Comparison of ENCODE assay signal across 8 cellular contexts in the genomic region with DNA sequence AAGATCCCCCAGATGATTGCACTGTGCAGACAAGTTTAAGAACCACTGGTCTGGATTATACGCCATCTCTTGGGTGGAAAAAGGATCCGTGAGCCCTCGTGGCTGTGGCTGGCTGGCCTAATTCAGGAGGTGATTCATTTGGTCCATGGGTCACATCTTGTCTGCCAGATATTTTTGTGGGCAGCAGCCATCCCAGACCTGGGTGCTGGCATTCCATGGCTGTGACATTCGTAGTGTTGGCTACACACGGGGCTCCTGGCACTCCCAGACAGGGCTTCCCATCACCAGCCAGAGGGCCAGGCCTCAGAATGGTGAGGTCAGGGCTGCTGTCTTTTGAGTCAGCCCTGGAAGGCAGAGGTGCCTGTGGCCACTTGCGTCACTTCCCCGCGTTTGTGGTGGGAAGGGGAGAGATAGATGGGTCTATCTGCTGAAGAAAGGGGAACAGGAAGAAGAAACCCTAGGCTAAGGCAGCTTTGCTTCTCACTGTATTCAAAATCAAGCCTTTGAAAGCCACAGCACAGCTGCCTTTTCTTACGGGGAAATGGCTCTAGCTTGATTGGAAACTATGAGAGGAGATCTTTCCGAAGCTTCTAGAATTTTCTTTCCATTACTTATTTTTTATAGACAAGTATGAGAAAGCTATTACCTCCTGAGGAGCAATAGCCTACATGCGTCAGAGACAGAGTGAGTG. TPM values are rescaled to one million over a fixed set of nuclear protein-coding genes. Genes with fewer than 3 reads are reported as not detected.
DNase-seq lines count a peak whose midpoint lies in the region; ATAC-seq lines count a peak whose summit lies in the region.

No MANE protein-coding gene starts in this region.

- no peak overlapping the region for H2AFZ ChIP-seq in mesenchymal stem cell (ENCODE audit: low read depth, low read length)

- H3K18ac ChIP-seq in mesenchymal stem cell (ENCODE audit: low read depth in 1 of 2, low read length in 2 of 2) = no peak overlapping the region

- peak; percentile 87 for ATAC-seq in GM21786 (IDR thresholded peaks at IDR 0.05; ENCODE audit: unreplicated experiment)

- H3K4me1 ChIP-seq in mesenchymal stem cell (ENCODE audit: control insufficient read depth, insufficient read depth, low read depth, low read length) = no peaks in the 10 kb centered on the region

- H2BK15ac ChIP-seq in mesenchymal stem cell (ENCODE audit: low read depth, poor library complexity, severe bottlenecking) = no peak overlapping the region

- no peak overlapping the region for H3K27ac ChIP-seq in mesenchymal stem cell (ENCODE audit: low read length, poor library complexity, severe bottlenecking)

- H2AK5ac ChIP-seq in mesenchymal stem cell (ENCODE audit: low read length, severe bottlenecking) = no peak overlapping the region

- H3K9ac ChIP-seq in mesenchymal stem cell (ENCODE audit: low read length) = no peak overlapping the region

- DNase-seq in GF-D8 (lab: John Stamatoyannopoulos, UW) (peak; percentile 97), MV-4-11 (lab: John Stamatoyannopoulos, UW) (peak; percentile 98), cardiac septum (ENCODE audit: low spot score) (peak; percentile 97), mesenchymal stem cell (no peak), mesenteric fat pad (ENCODE audit: low spot score) (no peak)
- peak; percentile 88 for DNase-seq in activated T-cell treated with anti-CD3 and anti-CD28 coated beads, Interleukin-2, amount 50 U/mL, for 1 hour
- peak; percentile 77 to 78 for DNase-seq in stimulated activated CD4-positive, alpha-beta T cell treated with anti-CD3 and anti-CD28 coated beads, Interleukin-2, amount 100 ng/mL, for 48 hours

- H3K23ac ChIP-seq in mesenchymal stem cell (ENCODE audit: low read length in 2 of 2) = no peak overlapping the region

- intact Hi-C loops in cardiac septum (cut with DNase I) = loop anchor here (2.0 kb wide), 1 partner anchor 23 kb away; no protein-coding TSS in a partner anchor

- no peak overlapping the region for H3K4me3 ChIP-seq in mesenchymal stem cell (ENCODE audit: insufficient read depth in 1 of 2, low read depth in 1 of 2, low read length in 2 of 2)

- H3K4ac ChIP-seq in mesenchymal stem cell (ENCODE audit: low read depth in 1 of 2, low read length in 2 of 2) = no peak overlapping the region

- no peaks in the 10 kb centered on the region for H3K79me1 ChIP-seq in mesenchymal stem cell (replicated peaks; ENCODE audit: low read length, poor library complexity, severe bottlenecking)

- no peak overlapping the region for H3K4me2 ChIP-seq in mesenchymal stem cell (ENCODE audit: low read length, poor library complexity, severe bottlenecking)

- H4K91ac ChIP-seq in mesenchymal stem cell (ENCODE audit: low read length) = no peak overlapping the region

- H2BK12ac ChIP-seq in mesenchymal stem cell (ENCODE audit: low read length in 2 of 2) = no peak overlapping the region

- H3K27me3 ChIP-seq in mesenchymal stem cell (ENCODE audit: control insufficient read depth in 1 of 2, insufficient read depth in 1 of 2, low read length in 2 of 2) = peaks cover 0 to 29% of the 10 kb centered on the region in 2 experiments

- H2BK120ac ChIP-seq in mesenchymal stem cell (ENCODE audit: low read depth, low read length) = no peak overlapping the region

- H3K9me3 ChIP-seq in mesenchymal stem cell (ENCODE audit: control insufficient read depth, low read length) = no peaks in the 10 kb centered on the region

- H2BK5ac ChIP-seq in mesenchymal stem cell (ENCODE audit: low read depth, low read length, poor library complexity, severe bottlenecking) = no peak overlapping the region

- WGBS in mesenchymal stem cell = 88% methylated on average over 9 of the region's 11 CpGs

- no peak overlapping the region for H4K8ac ChIP-seq in mesenchymal stem cell (ENCODE audit: low read length)

- H3K14ac ChIP-seq in mesenchymal stem cell (ENCODE audit: low read length in 2 of 2) = no peak overlapping the region

- peaks cover 0 to 9% of the 10 kb centered on the region in 2 experiments for H3K36me3 ChIP-seq in mesenchymal stem cell (ENCODE audit: control insufficient read depth in 1 of 2, insufficient read depth in 2 of 2, low read depth in 1 of 2, low read length in 2 of 2)

RNA-seq across cellular contexts. Expression of gene EIF2D, which starts 32.4 kb away (rescaled TPM):
- total RNA-seq in cardiac septum = 27.8 TPM
- polyA plus RNA-seq in mesenchymal stem cell (2013, experiment 1 of 2) = 35.2 TPM
- polyA plus RNA-seq in mesenchymal stem cell (2013, experiment 2 of 2) = 37.7 TPM
- 37.8 TPM for total RNA-seq in mesenteric fat pad

RNA-seq across cellular contexts. Expression of gene DYRK3, which starts 55.4 kb away (rescaled TPM):
- 11.3 TPM for total RNA-seq in cardiac septum
- 12.2 TPM for polyA plus RNA-seq in mesenchymal stem cell (2013, experiment 1 of 2)
- 12.4 TPM for polyA plus RNA-seq in mesenchymal stem cell (2013, experiment 2 of 2)
- total RNA-seq in mesenteric fat pad = 16.1 TPM

Comparison
In these comparisons a context has a peak if more than half of its experiments do, and no peak if none do; other contexts are left out.
1. DNase-seq: peak in GF-D8 (single experiment), MV-4-11 (single experiment), activated T-cell treated with anti-CD3 and anti-CD28 coated beads, Interleukin-2, amount 50 U/mL, for 1 hour (single experiment), cardiac septum (single experiment) and stimulated activated CD4-positive, alpha-beta T cell treated with anti-CD3 and anti-CD28 coated beads, Interleukin-2, amount 100 ng/mL, for 48 hours (2 of 2); none in mesenchymal stem cell (single experiment) and mesenteric fat pad (single experiment).